ENCODE assay signal across 1 cellular context in the genomic region with DNA sequence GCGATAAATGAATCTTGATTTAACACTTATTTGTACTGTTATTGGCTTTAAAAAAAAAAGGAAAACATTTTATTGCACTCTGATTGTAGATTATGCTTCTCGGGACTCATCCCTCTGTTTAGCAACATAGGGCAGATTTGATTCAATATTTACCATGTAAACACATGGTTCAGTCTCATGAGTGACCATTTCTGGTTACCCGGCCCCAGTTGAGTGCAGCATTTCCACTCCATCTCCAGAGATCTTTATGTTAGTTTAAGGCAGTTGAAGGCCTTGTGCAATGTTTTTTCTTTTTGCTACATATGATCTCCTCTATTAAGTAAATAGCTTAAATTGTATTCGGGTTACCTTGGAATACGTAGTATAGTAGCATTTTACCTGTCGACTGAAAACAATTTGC.
TF ChIP-seq lines count a peak whose summit lies in the region.

No MANE protein-coding gene starts in this region.

TF ChIP-seq in HepG2, 621 proteins besides CTCF, POLR2A, EP300 and RAD21 (continued from another document and continues in another):
- TF ChIP-seq HIVEP1 (CRISPR knock-in tag; IDR thresholded peaks at IDR 0.05) = no peak
- no peak for TF ChIP-seq EHMT2 (IDR thresholded peaks at IDR 0.05; ENCODE audit: borderline replicate concordance, low read depth, low read length)
- TF ChIP-seq SATB2 (CRISPR knock-in tag; IDR thresholded peaks at IDR 0.05) = no peak
- no peak for TF ChIP-seq ZNF720 (CRISPR knock-in tag; IDR thresholded peaks at IDR 0.05)
- TF ChIP-seq, protein P1, sequence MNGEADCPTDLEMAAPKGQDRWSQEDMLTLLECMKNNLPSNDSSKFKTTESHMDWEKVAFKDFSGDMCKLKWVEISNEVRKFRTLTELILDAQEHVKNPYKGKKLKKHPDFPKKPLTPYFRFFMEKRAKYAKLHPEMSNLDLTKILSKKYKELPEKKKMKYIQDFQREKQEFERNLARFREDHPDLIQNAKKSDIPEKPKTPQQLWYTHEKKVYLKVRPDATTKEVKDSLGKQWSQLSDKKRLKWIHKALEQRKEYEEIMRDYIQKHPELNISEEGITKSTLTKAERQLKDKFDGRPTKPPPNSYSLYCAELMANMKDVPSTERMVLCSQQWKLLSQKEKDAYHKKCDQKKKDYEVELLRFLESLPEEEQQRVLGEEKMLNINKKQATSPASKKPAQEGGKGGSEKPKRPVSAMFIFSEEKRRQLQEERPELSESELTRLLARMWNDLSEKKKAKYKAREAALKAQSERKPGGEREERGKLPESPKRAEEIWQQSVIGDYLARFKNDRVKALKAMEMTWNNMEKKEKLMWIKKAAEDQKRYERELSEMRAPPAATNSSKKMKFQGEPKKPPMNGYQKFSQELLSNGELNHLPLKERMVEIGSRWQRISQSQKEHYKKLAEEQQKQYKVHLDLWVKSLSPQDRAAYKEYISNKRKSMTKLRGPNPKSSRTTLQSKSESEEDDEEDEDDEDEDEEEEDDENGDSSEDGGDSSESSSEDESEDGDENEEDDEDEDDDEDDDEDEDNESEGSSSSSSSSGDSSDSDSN (CRISPR knock-in tag; IDR thresholded peaks at IDR 0.05) = no peak
- TF ChIP-seq, protein P2, sequence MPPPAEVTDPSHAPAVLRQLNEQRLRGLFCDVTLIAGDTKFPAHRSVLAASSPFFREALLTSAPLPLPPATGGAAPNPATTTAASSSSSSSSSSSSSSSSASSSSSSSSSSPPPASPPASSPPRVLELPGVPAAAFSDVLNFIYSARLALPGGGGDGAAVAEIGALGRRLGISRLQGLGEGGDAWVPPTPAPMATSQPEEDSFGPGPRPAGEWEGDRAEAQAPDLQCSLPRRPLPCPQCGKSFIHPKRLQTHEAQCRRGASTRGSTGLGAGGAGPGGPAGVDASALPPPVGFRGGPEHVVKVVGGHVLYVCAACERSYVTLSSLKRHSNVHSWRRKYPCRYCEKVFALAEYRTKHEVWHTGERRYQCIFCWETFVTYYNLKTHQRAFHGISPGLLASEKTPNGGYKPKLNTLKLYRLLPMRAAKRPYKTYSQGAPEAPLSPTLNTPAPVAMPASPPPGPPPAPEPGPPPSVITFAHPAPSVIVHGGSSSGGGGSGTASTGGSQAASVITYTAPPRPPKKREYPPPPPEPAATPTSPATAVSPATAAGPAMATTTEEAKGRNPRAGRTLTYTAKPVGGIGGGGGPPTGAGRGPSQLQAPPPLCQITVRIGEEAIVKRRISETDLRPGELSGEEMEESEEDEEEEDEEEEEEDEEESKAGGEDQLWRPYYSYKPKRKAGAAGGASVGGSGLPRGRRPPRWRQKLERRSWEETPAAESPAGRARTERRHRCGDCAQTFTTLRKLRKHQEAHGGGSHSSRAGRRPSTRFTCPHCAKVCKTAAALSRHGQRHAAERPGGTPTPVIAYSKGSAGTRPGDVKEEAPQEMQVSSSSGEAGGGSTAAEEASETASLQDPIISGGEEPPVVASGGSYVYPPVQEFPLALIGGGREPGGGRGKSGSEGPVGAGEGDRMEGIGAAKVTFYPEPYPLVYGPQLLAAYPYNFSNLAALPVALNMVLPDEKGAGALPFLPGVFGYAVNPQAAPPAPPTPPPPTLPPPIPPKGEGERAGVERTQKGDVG (CRISPR knock-in tag; IDR thresholded peaks at IDR 0.05; ENCODE audit: borderline replicate concordance) = no peak
- no peak for TF ChIP-seq EZH2 (conservative IDR thresholded peaks at IDR 0.05; ENCODE audit: low read depth, low read length)
- TF ChIP-seq, protein P3, sequence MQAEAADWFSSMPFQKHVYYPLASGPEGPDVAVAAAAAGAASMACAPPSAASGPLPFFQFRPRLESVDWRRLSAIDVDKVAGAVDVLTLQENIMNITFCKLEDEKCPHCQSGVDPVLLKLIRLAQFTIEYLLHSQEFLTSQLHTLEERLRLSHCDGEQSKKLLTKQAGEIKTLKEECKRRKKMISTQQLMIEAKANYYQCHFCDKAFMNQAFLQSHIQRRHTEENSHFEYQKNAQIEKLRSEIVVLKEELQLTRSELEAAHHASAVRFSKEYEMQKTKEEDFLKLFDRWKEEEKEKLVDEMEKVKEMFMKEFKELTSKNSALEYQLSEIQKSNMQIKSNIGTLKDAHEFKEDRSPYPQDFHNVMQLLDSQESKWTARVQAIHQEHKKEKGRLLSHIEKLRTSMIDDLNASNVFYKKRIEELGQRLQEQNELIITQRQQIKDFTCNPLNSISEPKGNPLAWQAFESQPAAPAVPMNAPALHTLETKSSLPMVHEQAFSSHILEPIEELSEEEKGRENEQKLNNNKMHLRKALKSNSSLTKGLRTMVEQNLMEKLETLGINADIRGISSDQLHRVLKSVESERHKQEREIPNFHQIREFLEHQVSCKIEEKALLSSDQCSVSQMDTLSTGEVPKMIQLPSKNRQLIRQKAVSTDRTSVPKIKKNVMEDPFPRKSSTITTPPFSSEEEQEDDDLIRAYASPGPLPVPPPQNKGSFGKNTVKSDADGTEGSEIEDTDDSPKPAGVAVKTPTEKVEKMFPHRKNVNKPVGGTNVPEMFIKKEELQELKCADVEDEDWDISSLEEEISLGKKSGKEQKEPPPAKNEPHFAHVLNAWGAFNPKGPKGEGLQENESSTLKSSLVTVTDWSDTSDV (CRISPR knock-in tag; IDR thresholded peaks at IDR 0.05) = no peak
- TF ChIP-seq, protein P4, sequence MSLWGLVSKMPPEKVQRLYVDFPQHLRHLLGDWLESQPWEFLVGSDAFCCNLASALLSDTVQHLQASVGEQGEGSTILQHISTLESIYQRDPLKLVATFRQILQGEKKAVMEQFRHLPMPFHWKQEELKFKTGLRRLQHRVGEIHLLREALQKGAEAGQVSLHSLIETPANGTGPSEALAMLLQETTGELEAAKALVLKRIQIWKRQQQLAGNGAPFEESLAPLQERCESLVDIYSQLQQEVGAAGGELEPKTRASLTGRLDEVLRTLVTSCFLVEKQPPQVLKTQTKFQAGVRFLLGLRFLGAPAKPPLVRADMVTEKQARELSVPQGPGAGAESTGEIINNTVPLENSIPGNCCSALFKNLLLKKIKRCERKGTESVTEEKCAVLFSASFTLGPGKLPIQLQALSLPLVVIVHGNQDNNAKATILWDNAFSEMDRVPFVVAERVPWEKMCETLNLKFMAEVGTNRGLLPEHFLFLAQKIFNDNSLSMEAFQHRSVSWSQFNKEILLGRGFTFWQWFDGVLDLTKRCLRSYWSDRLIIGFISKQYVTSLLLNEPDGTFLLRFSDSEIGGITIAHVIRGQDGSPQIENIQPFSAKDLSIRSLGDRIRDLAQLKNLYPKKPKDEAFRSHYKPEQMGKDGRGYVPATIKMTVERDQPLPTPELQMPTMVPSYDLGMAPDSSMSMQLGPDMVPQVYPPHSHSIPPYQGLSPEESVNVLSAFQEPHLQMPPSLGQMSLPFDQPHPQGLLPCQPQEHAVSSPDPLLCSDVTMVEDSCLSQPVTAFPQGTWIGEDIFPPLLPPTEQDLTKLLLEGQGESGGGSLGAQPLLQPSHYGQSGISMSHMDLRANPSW (CRISPR knock-in tag; IDR thresholded peaks at IDR 0.05; ENCODE audit: borderline replicate concordance) = no peak
- TF ChIP-seq ZBTB21 (CRISPR knock-in tag; IDR thresholded peaks at IDR 0.05) = no peak
- TF ChIP-seq, protein P5, sequence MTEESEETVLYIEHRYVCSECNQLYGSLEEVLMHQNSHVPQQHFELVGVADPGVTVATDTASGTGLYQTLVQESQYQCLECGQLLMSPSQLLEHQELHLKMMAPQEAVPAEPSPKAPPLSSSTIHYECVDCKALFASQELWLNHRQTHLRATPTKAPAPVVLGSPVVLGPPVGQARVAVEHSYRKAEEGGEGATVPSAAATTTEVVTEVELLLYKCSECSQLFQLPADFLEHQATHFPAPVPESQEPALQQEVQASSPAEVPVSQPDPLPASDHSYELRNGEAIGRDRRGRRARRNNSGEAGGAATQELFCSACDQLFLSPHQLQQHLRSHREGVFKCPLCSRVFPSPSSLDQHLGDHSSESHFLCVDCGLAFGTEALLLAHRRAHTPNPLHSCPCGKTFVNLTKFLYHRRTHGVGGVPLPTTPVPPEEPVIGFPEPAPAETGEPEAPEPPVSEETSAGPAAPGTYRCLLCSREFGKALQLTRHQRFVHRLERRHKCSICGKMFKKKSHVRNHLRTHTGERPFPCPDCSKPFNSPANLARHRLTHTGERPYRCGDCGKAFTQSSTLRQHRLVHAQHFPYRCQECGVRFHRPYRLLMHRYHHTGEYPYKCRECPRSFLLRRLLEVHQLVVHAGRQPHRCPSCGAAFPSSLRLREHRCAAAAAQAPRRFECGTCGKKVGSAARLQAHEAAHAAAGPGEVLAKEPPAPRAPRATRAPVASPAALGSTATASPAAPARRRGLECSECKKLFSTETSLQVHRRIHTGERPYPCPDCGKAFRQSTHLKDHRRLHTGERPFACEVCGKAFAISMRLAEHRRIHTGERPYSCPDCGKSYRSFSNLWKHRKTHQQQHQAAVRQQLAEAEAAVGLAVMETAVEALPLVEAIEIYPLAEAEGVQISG (CRISPR knock-in tag; IDR thresholded peaks at IDR 0.05) = no peak
- TF ChIP-seq KMT2B (CRISPR knock-in tag; IDR thresholded peaks at IDR 0.05) = no peak
- 0 out of 2 replicates have a peak, but pooled peaks have one; percentile 47 for TF ChIP-seq ZNF644 (CRISPR knock-in tag; IDR thresholded peaks at IDR 0.05; ENCODE audit: low read depth)
- TF ChIP-seq, protein P6, sequence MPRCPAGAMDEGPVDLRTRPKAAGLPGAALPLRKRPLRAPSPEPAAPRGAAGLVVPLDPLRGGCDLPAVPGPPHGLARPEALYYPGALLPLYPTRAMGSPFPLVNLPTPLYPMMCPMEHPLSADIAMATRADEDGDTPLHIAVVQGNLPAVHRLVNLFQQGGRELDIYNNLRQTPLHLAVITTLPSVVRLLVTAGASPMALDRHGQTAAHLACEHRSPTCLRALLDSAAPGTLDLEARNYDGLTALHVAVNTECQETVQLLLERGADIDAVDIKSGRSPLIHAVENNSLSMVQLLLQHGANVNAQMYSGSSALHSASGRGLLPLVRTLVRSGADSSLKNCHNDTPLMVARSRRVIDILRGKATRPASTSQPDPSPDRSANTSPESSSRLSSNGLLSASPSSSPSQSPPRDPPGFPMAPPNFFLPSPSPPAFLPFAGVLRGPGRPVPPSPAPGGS (CRISPR knock-in tag; IDR thresholded peaks at IDR 0.05) = no peak
- no peak for TF ChIP-seq KAT8 (CRISPR knock-in tag; IDR thresholded peaks at IDR 0.05)
- no peak for TF ChIP-seq TARDBP (CRISPR knock-in tag; IDR thresholded peaks at IDR 0.05)
- no peak for TF ChIP-seq ZNF572 (CRISPR knock-in tag; IDR thresholded peaks at IDR 0.05)
- no peak for TF ChIP-seq SP5 (CRISPR knock-in tag; IDR thresholded peaks at IDR 0.05; ENCODE audit: borderline replicate concordance, low read depth)
- TF ChIP-seq, protein P7, sequence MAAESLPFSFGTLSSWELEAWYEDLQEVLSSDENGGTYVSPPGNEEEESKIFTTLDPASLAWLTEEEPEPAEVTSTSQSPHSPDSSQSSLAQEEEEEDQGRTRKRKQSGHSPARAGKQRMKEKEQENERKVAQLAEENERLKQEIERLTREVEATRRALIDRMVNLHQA (CRISPR knock-in tag; IDR thresholded peaks at IDR 0.05) = no peak
- TF ChIP-seq ASH2L (IDR thresholded peaks at IDR 0.05; ENCODE audit: insufficient read length, low read depth, low read length) = no peak
- no peak for TF ChIP-seq NAIF1 (CRISPR knock-in tag; IDR thresholded peaks at IDR 0.05; ENCODE audit: borderline replicate concordance)
- TF ChIP-seq SIX1 (CRISPR knock-in tag; IDR thresholded peaks at IDR 0.05; ENCODE audit: borderline replicate concordance) = no peak
- peak; percentile 79 for TF ChIP-seq GATAD2A (CRISPR knock-in tag; IDR thresholded peaks at IDR 0.05)
- TF ChIP-seq SP1 (IDR thresholded peaks at IDR 0.05) = no peak
- TF ChIP-seq SP1 (CRISPR knock-in tag; IDR thresholded peaks at IDR 0.05) = no peak
- peak; percentile 15; the same call in 1 of the 2 replicates for TF ChIP-seq SALL1 (CRISPR knock-in tag; IDR thresholded peaks at IDR 0.05)
- TF ChIP-seq RNF2 (conservative IDR thresholded peaks at IDR 0.05; ENCODE audit: low read depth) = no peak
- TF ChIP-seq SNRNP70 (IDR thresholded peaks at IDR 0.05; ENCODE audit: low read depth, low read length) = no peak
- TF ChIP-seq TGIF2 (CRISPR knock-in tag; IDR thresholded peaks at IDR 0.05) = no peak
- TF ChIP-seq ZNF891 (CRISPR knock-in tag; IDR thresholded peaks at IDR 0.05) = no peak
- TF ChIP-seq KDM4B (CRISPR knock-in tag; IDR thresholded peaks at IDR 0.05) = no peak
- peak; percentile 53; the same call in 1 of the 2 replicates for TF ChIP-seq FOXK1 (CRISPR knock-in tag; IDR thresholded peaks at IDR 0.05; ENCODE audit: borderline replicate concordance, low read depth)
- TF ChIP-seq STAT5B (CRISPR knock-in tag; IDR thresholded peaks at IDR 0.05) = no peak
- TF ChIP-seq, protein P8, sequence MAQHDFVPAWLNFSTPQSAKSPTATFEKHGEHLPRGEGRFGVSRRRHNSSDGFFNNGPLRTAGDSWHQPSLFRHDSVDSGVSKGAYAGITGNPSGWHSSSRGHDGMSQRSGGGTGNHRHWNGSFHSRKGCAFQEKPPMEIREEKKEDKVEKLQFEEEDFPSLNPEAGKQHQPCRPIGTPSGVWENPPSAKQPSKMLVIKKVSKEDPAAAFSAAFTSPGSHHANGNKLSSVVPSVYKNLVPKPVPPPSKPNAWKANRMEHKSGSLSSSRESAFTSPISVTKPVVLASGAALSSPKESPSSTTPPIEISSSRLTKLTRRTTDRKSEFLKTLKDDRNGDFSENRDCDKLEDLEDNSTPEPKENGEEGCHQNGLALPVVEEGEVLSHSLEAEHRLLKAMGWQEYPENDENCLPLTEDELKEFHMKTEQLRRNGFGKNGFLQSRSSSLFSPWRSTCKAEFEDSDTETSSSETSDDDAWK (CRISPR knock-in tag; IDR thresholded peaks at IDR 0.05) = no peak
- TF ChIP-seq ELF4 (CRISPR knock-in tag; IDR thresholded peaks at IDR 0.05; ENCODE audit: borderline replicate concordance) = no peak
- TF ChIP-seq RFX1 (IDR thresholded peaks at IDR 0.05) = no peak
- TF ChIP-seq GTF2F1 (IDR thresholded peaks at IDR 0.05; ENCODE audit: low read length) = no peak
- TF ChIP-seq, protein P9, sequence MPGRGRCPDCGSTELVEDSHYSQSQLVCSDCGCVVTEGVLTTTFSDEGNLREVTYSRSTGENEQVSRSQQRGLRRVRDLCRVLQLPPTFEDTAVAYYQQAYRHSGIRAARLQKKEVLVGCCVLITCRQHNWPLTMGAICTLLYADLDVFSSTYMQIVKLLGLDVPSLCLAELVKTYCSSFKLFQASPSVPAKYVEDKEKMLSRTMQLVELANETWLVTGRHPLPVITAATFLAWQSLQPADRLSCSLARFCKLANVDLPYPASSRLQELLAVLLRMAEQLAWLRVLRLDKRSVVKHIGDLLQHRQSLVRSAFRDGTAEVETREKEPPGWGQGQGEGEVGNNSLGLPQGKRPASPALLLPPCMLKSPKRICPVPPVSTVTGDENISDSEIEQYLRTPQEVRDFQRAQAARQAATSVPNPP (CRISPR knock-in tag; IDR thresholded peaks at IDR 0.05) = no peak
- TF ChIP-seq MAF1 (CRISPR knock-in tag; IDR thresholded peaks at IDR 0.05; ENCODE audit: borderline replicate concordance) = no peak
- TF ChIP-seq PHF21A (CRISPR knock-in tag; IDR thresholded peaks at IDR 0.05) = no peak
- TF ChIP-seq, protein P10, sequence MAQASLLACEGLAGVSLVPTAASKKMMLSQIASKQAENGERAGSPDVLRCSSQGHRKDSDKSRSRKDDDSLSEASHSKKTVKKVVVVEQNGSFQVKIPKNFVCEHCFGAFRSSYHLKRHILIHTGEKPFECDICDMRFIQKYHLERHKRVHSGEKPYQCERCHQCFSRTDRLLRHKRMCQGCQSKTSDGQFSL (CRISPR knock-in tag; IDR thresholded peaks at IDR 0.05) = no peak
- TF ChIP-seq ZMAT3 (CRISPR knock-in tag; conservative IDR thresholded peaks at IDR 0.05) = no peak
- TF ChIP-seq, protein P11, sequence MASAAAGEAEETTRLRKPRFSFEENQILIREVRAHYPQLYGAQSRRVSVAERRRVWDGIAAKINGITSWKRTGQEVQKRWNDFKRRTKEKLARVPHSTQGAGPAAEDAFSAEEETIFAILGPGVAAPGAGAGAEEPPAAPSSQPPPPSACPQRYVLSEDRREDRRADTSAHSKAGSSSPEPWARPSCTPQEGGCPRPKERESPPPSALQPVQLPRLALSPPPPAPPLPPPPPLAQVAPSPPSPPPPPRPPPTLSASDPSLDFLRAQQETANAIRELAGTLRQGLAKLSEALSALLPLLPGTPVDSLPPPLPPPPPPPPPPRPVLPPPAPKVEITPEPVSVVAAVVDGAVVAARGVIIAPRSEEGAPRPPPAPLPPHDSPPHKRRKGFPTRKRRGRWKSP (CRISPR knock-in tag; IDR thresholded peaks at IDR 0.05) = no peak
- TF ChIP-seq XBP1 (CRISPR knock-in tag; IDR thresholded peaks at IDR 0.05) = no peak
- TF ChIP-seq MATR3 (CRISPR knock-in tag; IDR thresholded peaks at IDR 0.05) = no peak
